ENCODE assay signal across 8 cellular contexts in the genomic region with DNA sequence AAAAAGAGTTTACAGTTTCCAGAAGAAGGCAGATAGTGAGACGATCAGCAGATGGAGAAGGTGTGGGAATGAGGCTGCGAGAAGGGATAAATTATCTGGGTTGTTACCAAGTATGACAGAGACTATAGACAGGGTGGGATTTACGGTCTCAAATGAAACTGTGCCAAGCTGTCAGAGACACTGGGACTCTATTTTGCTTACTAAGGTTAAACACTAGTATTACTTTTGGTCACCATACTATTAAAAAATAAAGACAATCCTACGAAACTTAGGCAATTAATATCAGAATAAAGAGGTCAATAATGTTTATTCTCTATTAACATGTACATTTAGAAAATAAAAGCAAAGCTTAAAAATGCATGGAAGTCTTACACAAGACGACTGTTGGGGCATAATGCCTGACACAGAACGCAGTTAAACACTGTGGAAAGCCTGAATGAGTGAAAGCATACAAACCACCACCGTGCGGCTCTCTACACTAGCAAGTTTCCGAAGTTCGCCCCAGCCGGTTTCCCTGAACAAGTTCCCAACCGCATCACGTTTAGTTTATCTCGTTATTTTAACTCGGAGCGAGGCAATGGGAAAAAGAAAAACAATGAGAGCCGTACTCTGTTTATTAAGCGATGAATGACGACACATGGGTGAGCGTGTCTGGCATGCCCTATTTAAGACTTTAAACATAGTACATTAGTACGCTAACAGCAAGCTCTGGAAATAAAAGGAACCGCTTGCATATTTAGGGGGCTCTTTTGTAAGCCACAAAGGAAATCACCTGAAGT. TPM values are rescaled to one million over a fixed set of nuclear protein-coding genes. Genes with fewer than 3 reads are reported as not detected.
DNase-seq lines count a peak whose midpoint lies in the region; ATAC-seq and TF ChIP-seq lines count a peak whose summit lies in the region.

No MANE protein-coding gene starts in this region.

- H3K9me3 Mint-ChIP-seq in IgD-negative memory B cell = no peaks in the 10 kb centered on the region
- H3K9me3 Mint-ChIP-seq in T-helper 1 cell treated with Interleukin-12 subunit alpha and Interleukin-12 subunit beta and Interleukin-4 antibody, amounts not matched to agents 30 μg/mL and 1 μg/mL, for 36 hours = no peaks in the 10 kb centered on the region

- H3K27ac ChIP-seq in mammary epithelial cell (ENCODE audit: insufficient read depth, low read depth, low read length) (peak overlapping the region; percentile 38), smooth muscle cell (ENCODE audit: low read depth) (peak overlapping the region; percentile 76)

- H2AFZ ChIP-seq in mammary epithelial cell (ENCODE audit: low read depth, low read length) (peak overlapping the region; percentile 97), smooth muscle cell (ENCODE audit: low read depth) (peak overlapping the region; percentile 94)

- H3K9ac ChIP-seq in mammary epithelial cell (ENCODE audit: insufficient read depth, low read length) = peak overlapping the region; percentile 56
- H3K9ac ChIP-seq in smooth muscle cell (ENCODE audit: low read depth) = peak overlapping the region; percentile 62

- BruUV-seq in mammary epithelial cell (replicated peaks; lab: Mats Ljungman, UMichigan) = no TSS peak

- H3K4me1 ChIP-seq in mammary epithelial cell (ENCODE audit: insufficient read depth, low read length) = peaks cover 6% of the 10 kb centered on the region
- H3K4me1 ChIP-seq in smooth muscle cell (ENCODE audit: low read depth) = peaks cover 3% of the 10 kb centered on the region

- H4K20me1 ChIP-seq in mammary epithelial cell (ENCODE audit: insufficient read depth, low read length) = no peaks in the 10 kb centered on the region
- no peaks in the 10 kb centered on the region for H4K20me1 ChIP-seq in smooth muscle cell (ENCODE audit: low read depth)

- peak overlapping the region; percentile 95 to 97 (median 96) for H3K4me3 Mint-ChIP-seq in IgD-negative memory B cell
- peak overlapping the region; percentile 89 for H3K4me3 Mint-ChIP-seq in T-helper 1 cell treated with Interleukin-12 subunit alpha and Interleukin-12 subunit beta and Interleukin-4 antibody, amounts not matched to agents 30 μg/mL and 1 μg/mL, for 36 hours

- in situ Hi-C loops in mammary epithelial cell (cut with MboI; ENCODE audit: low sequenced_read_pairs in 2 of 2) = no loop called here

- peaks cover 5 to 11% (median 9%) of the 10 kb centered on the region in 3 donors for H3K4me1 Mint-ChIP-seq in IgD-negative memory B cell
- peaks cover 11% of the 10 kb centered on the region for H3K4me1 Mint-ChIP-seq in T-helper 1 cell treated with Interleukin-12 subunit alpha and Interleukin-12 subunit beta and Interleukin-4 antibody, amounts not matched to agents 30 μg/mL and 1 μg/mL, for 36 hours (ENCODE audit: low read depth)

- H3K27me3 ChIP-seq in mammary epithelial cell (ENCODE audit: insufficient read depth, low read length) = no peaks in the 10 kb centered on the region
- peaks cover 4% of the 10 kb centered on the region for H3K27me3 ChIP-seq in smooth muscle cell (ENCODE audit: low read depth)

- dilution Hi-C loops in mammary epithelial cell (cut with HindIII; ENCODE audit: low sequenced_read_pairs) = no loop called here

- H3K4me2 ChIP-seq in mammary epithelial cell (ENCODE audit: insufficient read depth, low read depth, low read length) = peak overlapping the region; percentile 77
- peak overlapping the region; percentile 97 for H3K4me2 ChIP-seq in smooth muscle cell

- WGBS in mammary epithelial cell (ENCODE audit: low coverage, missing lambda C conversion rate) = 12% methylated on average over 21 of the region's 22 CpGs
- WGBS in smooth muscle cell (ENCODE audit: low lambda C conversion rate) = 14% methylated on average over 22 of the region's 22 CpGs

- peaks cover 6% of the 10 kb centered on the region for H3K36me3 ChIP-seq in mammary epithelial cell (ENCODE audit: insufficient read depth, low read length)
- no peaks in the 10 kb centered on the region for H3K36me3 ChIP-seq in smooth muscle cell (ENCODE audit: low read depth)

- DNase-seq in Daoy (ENCODE audit: low read depth) = peak; percentile 47
- DNase-seq in mammary epithelial cell = peak; percentile 56
- DNase-seq in inferior parietal cortex (ENCODE audit: extremely low spot score) = peak; percentile 67
- DNase-seq in smooth muscle cell (lab: John Stamatoyannopoulos, UW; ENCODE audit: unreplicated experiment) = peak; percentile 22

- H3F3A ChIP-seq in smooth muscle cell (ENCODE audit: low read depth) = no peaks in the 10 kb centered on the region

- H3K79me2 ChIP-seq in mammary epithelial cell (ENCODE audit: insufficient read depth, low read length) (peaks cover 22% of the 10 kb centered on the region), smooth muscle cell (ENCODE audit: low read depth) (peaks cover 7% of the 10 kb centered on the region)

- H3K9me3 ChIP-seq in mammary epithelial cell (replicated peaks; ENCODE audit: insufficient read depth, low read length) (no peaks in the 10 kb centered on the region), smooth muscle cell (replicated peaks; ENCODE audit: low read depth) (no peaks in the 10 kb centered on the region)

- CTCF ChIA-PET in mammary epithelial cell (lab: Charles Lee; ENCODE audit: low non-redundant PET) = interaction anchor here (1.8 kb wide), 1 partner anchor 213 kb away, joined by 8 read pairs; the partner anchor contains the start of gene TCTN3

- H3K27ac Mint-ChIP-seq in IgD-negative memory B cell = peak overlapping the region in 2 of 3 donors; percentile 81 to 90
- peak overlapping the region; percentile 43 for H3K27ac Mint-ChIP-seq in T-helper 1 cell treated with Interleukin-12 subunit alpha and Interleukin-12 subunit beta and Interleukin-4 antibody, amounts not matched to agents 30 μg/mL and 1 μg/mL, for 36 hours

- no peaks in the 10 kb centered on the region for H3K27me3 Mint-ChIP-seq in IgD-negative memory B cell
- H3K27me3 Mint-ChIP-seq in T-helper 1 cell treated with Interleukin-12 subunit alpha and Interleukin-12 subunit beta and Interleukin-4 antibody, amounts not matched to agents 30 μg/mL and 1 μg/mL, for 36 hours (ENCODE audit: low read depth) = peaks cover 16% of the 10 kb centered on the region

- no peaks in the 10 kb centered on the region for H3K36me3 Mint-ChIP-seq in IgD-negative memory B cell
- peaks cover 7% of the 10 kb centered on the region for H3K36me3 Mint-ChIP-seq in T-helper 1 cell treated with Interleukin-12 subunit alpha and Interleukin-12 subunit beta and Interleukin-4 antibody, amounts not matched to agents 30 μg/mL and 1 μg/mL, for 36 hours (ENCODE audit: low read depth)

- intact Hi-C loops in mammary epithelial cell (cut with micrococcal nuclease) = loop anchor here (5.0 kb wide), 1 partner anchor 215 kb away; the partner anchor contains the start of gene TCTN3

- H3K4me3 ChIP-seq in mammary epithelial cell (replicated peaks in 1 of 3; ENCODE audit: insufficient read depth in 1 of 3, low read depth in 2 of 3, low read length in 3 of 3) = peak overlapping the region; percentile 77 to 83 (median 83)
- peak overlapping the region; percentile 74 for H3K4me3 ChIP-seq in smooth muscle cell

- TF ChIP-seq CTCF in mammary epithelial cell (conservative IDR thresholded peaks at IDR 0.05 in 1 of 2, IDR thresholded peaks at IDR 0.05 in 1 of 2; ENCODE audit: extremely low read depth in 1 of 2, insufficient read depth in 1 of 2, low read depth in 1 of 2, low read length in 2 of 2) (peak; percentile 11 to 34), smooth muscle cell (IDR thresholded peaks at IDR 0.05; ENCODE audit: borderline replicate concordance, insufficient read depth, poor library complexity, severe bottlenecking) (no peak)

- ATAC-seq in GM21528 (IDR thresholded peaks at IDR 0.05; ENCODE audit: low FRiP score, unreplicated experiment) (peak; percentile 60), GM18517 (IDR thresholded peaks at IDR 0.05; ENCODE audit: unreplicated experiment) (no peak)

RNA-seq across cellular contexts. Expression of gene CC2D2B, which starts 0.9 kb away (rescaled TPM):
- 0.29 TPM in 1 of 2 replicates, not detected in the other for total RNA-seq in Daoy (2014; rRNA removed; shearing (Covaris generic))
- 0.28 TPM for polyA plus RNA-seq in IgD-negative memory B cell
- total RNA-seq in mammary epithelial cell = under 1 TPM in 1 of 2 donors, not detected in 1; 0.33 TPM
- polyA plus RNA-seq in mammary epithelial cell = 0.08 TPM
- not detected for polyA minus RNA-seq in mammary epithelial cell
- not detected in 2 replicates for total RNA-seq in smooth muscle cell
- not detected in 2 replicates for polyA plus RNA-seq in smooth muscle cell
